In the genomic region with DNA sequence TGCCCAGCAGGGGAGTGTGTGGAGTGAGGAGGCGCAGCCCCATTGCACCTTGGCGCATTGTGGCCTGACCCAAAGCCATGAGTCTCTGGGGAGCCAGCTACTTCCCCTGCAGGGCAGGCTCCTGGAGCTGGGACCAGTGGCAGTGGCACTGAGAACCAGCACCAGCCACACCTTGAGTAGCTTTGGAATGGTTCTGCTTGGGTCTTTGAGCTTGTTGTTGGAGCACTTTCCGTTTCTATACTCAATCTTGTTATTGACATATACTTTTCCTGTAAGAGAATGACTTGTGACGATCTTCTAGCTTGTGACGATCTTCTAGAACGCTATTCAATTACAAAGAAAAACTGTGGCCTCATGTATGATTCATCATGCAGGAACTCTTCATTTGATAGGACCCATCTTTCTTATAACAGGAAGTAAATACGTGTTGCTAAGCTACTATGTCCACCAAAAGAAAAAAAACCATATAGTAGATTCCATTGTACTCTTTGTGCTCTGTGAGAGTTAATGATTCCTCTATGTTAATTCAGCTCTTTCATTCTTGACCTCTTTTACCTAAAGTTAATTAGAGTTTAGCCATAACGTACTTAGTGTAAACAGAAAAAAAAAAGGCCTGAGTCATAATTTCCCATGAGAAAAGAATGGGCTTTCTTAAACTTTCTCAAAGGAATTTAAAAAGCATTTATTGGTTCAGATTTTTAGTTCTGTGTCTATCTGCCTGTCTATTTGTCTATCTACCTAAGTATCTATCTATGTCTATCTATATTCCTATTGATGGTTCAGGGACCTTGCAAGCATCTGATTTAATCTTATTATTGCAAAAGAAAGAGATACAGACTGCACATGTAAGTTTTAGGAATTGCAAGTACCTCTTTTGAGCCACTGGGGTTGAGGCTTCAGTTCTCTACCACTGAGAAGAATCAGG, we compare ENCODE assay signal across 8 cellular contexts.
A peak's percentile ranks its signal among the peaks of the same experiment; 100 is the strongest.
DNase-seq lines count a peak whose midpoint lies in the region; ATAC-seq and TF ChIP-seq lines count a peak whose summit lies in the region.

No MANE protein-coding gene starts in this region.

- H3K9me3 Mint-ChIP-seq in CD4-positive, CD25-positive, alpha-beta regulatory T cell: peaks cover 0 to 3% (median 0%) of the 10 kb centered on the region in 7 donors

- ATAC-seq in CD4-positive, CD25-positive, alpha-beta regulatory T cell (ENCODE audit: low read depth in 2 of 2): peak; percentile 75 to 88
- ATAC-seq in lower lobe of right lung (peak; percentile 72 to 77), HG02970 (IDR thresholded peaks at IDR 0.05; ENCODE audit: low FRiP score, unreplicated experiment) (no peak)

- no peak overlapping the region for H3K27ac ChIP-seq in CD4-positive, CD25-positive, alpha-beta regulatory T cell (ENCODE audit: insufficient read depth, low read length, poor library complexity, severe bottlenecking)
- H3K27ac ChIP-seq in lower lobe of right lung: peak overlapping the region; percentile 26

- no peak for TF ChIP-seq CTCF in lower lobe of right lung (IDR thresholded peaks at IDR 0.05)

- H3K36me3 ChIP-seq in CD4-positive, CD25-positive, alpha-beta regulatory T cell (ENCODE audit: control insufficient read depth, insufficient read depth, low read length): no peaks in the 10 kb centered on the region
- no peaks in the 10 kb centered on the region for H3K36me3 ChIP-seq in lower lobe of right lung

- no peak overlapping the region for H3K4me3 Mint-ChIP-seq in CD4-positive, CD25-positive, alpha-beta regulatory T cell

- peak in 2 of 3 donors; percentile 4 to 44 for DNase-seq in CD4-positive, CD25-positive, alpha-beta regulatory T cell
- DNase-seq in MV-4-11 (lab: John Stamatoyannopoulos, UW) (peak; percentile 75), astrocyte of the hippocampus (ENCODE audit: low read depth, low spot score) (peak; percentile 82), lower lobe of right lung (no peak), cerebellar cortex (ENCODE audit: low spot score) (no peak), NCI-H187 (lab: John Stamatoyannopoulos, UW) (no peak)
- DNase-seq in activated CD4-positive, alpha-beta T cell treated with anti-CD3 and anti-CD28 coated beads for 48 hours: no peak

- H3K27me3 ChIP-seq in CD4-positive, CD25-positive, alpha-beta regulatory T cell (ENCODE audit: control insufficient read depth, insufficient read depth, low read length): no peaks in the 10 kb centered on the region
- H3K27me3 ChIP-seq in lower lobe of right lung (ENCODE audit: low read depth): no peaks in the 10 kb centered on the region

- H3K27me3 Mint-ChIP-seq in CD4-positive, CD25-positive, alpha-beta regulatory T cell: no peaks in the 10 kb centered on the region

- no peak overlapping the region for H3K4me3 ChIP-seq in CD4-positive, CD25-positive, alpha-beta regulatory T cell (ENCODE audit: low read depth, low read length)
- no peak overlapping the region for H3K4me3 ChIP-seq in lower lobe of right lung

- peaks cover 0 to 5% (median 0%) of the 10 kb centered on the region in 4 donors for H3K4me1 Mint-ChIP-seq in CD4-positive, CD25-positive, alpha-beta regulatory T cell

- no peaks in the 10 kb centered on the region for H3K9me3 ChIP-seq in CD4-positive, CD25-positive, alpha-beta regulatory T cell (ENCODE audit: control insufficient read depth in 2 of 2, low read length in 2 of 2)
- no peaks in the 10 kb centered on the region for H3K9me3 ChIP-seq in lower lobe of right lung

- peak overlapping the region in 2 of 3 donors; percentile 27 to 52 for H3K27ac Mint-ChIP-seq in CD4-positive, CD25-positive, alpha-beta regulatory T cell

- intact Hi-C loops in lower lobe of right lung (cut with DNase I): no loop called here

- H3K36me3 Mint-ChIP-seq in CD4-positive, CD25-positive, alpha-beta regulatory T cell: no peaks in the 10 kb centered on the region

- no peaks in the 10 kb centered on the region for H3K4me1 ChIP-seq in CD4-positive, CD25-positive, alpha-beta regulatory T cell (ENCODE audit: control insufficient read depth, insufficient read depth, low read length, poor library complexity, severe bottlenecking)
- H3K4me1 ChIP-seq in lower lobe of right lung: peaks cover 23% of the 10 kb centered on the region

Comparison
In these comparisons a context has a peak if more than half of its experiments do, and no peak if none do; other contexts are left out.
1. DNase-seq: peak in CD4-positive, CD25-positive, alpha-beta regulatory T cell (2 of 3), MV-4-11 (single experiment) and astrocyte of the hippocampus (single experiment); none in lower lobe of right lung (single experiment), cerebellar cortex (single experiment), activated CD4-positive, alpha-beta T cell treated with anti-CD3 and anti-CD28 coated beads for 48 hours (single experiment) and NCI-H187 (0 of 2).